ENCODE assay signal across 2 cellular contexts in the genomic region with DNA sequence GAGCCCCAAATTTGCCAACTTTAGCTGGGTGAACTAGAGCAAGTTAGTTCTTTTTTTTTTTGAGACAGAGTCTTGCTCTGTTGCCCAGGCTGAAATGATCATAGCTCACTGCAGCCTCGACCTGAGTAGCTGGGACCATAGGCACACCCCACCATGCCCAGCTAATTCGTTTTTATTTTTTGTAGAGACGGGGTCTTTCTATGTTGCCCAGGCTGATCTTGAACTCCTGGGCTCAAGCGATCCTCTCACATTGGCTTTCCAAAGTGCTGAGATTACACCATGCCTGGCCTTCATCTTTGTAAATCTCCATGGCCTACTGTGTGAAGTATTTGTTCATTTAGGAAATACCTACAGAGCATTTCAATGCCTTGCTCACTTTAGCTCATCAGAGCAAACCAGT.
TF ChIP-seq lines count a peak whose summit lies in the region.

No MANE protein-coding gene starts in this region.

TF ChIP-seq in A549, 52 proteins besides CTCF, POLR2A, EP300 and RAD21:
- TF ChIP-seq ZC3H11A (IDR thresholded peaks at IDR 0.05): no peak
- no peak for TF ChIP-seq HOXB5 (CRISPR knock-in tag; IDR thresholded peaks at IDR 0.05)
- no peak for TF ChIP-seq RARB (CRISPR knock-in tag; IDR thresholded peaks at IDR 0.05)
- TF ChIP-seq RCOR1 (IDR thresholded peaks at IDR 0.05; ENCODE audit: low read depth, low read length): no peak
- no peak for TF ChIP-seq PHF8 (IDR thresholded peaks at IDR 0.05; ENCODE audit: borderline replicate concordance, low read depth)
- no peak for TF ChIP-seq NPAS2 (CRISPR knock-in tag; IDR thresholded peaks at IDR 0.05; ENCODE audit: borderline replicate concordance)
- no peak for TF ChIP-seq SREBF2 (IDR thresholded peaks at IDR 0.05)
- TF ChIP-seq, protein P1, sequence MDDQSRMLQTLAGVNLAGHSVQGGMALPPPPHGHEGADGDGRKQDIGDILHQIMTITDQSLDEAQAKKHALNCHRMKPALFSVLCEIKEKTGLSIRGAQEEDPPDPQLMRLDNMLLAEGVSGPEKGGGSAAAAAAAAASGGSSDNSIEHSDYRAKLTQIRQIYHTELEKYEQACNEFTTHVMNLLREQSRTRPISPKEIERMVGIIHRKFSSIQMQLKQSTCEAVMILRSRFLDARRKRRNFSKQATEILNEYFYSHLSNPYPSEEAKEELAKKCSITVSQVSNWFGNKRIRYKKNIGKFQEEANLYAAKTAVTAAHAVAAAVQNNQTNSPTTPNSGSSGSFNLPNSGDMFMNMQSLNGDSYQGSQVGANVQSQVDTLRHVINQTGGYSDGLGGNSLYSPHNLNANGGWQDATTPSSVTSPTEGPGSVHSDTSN (IDR thresholded peaks at IDR 0.05): no peak
- TF ChIP-seq, protein P2, sequence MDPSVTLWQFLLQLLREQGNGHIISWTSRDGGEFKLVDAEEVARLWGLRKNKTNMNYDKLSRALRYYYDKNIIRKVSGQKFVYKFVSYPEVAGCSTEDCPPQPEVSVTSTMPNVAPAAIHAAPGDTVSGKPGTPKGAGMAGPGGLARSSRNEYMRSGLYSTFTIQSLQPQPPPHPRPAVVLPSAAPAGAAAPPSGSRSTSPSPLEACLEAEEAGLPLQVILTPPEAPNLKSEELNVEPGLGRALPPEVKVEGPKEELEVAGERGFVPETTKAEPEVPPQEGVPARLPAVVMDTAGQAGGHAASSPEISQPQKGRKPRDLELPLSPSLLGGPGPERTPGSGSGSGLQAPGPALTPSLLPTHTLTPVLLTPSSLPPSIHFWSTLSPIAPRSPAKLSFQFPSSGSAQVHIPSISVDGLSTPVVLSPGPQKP (IDR thresholded peaks at IDR 0.05; ENCODE audit: low read depth, low read length): no peak
- TF ChIP-seq, protein P3, sequence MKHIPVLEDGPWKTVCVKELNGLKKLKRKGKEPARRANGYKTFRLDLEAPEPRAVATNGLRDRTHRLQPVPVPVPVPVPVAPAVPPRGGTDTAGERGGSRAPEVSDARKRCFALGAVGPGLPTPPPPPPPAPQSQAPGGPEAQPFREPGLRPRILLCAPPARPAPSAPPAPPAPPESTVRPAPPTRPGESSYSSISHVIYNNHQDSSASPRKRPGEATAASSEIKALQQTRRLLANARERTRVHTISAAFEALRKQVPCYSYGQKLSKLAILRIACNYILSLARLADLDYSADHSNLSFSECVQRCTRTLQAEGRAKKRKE (CRISPR knock-in tag; IDR thresholded peaks at IDR 0.05; ENCODE audit: low read depth): no peak
- no peak for TF ChIP-seq TFCP2L1 (CRISPR knock-in tag; IDR thresholded peaks at IDR 0.05)
- TF ChIP-seq SMC3 (IDR thresholded peaks at IDR 0.05): no peak
- no peak for TF ChIP-seq TP53 (CRISPR knock-in tag; IDR thresholded peaks at IDR 0.05)
- no peak for TF ChIP-seq KDM1A (IDR thresholded peaks at IDR 0.05; ENCODE audit: low read depth)
- TF ChIP-seq, protein P4, sequence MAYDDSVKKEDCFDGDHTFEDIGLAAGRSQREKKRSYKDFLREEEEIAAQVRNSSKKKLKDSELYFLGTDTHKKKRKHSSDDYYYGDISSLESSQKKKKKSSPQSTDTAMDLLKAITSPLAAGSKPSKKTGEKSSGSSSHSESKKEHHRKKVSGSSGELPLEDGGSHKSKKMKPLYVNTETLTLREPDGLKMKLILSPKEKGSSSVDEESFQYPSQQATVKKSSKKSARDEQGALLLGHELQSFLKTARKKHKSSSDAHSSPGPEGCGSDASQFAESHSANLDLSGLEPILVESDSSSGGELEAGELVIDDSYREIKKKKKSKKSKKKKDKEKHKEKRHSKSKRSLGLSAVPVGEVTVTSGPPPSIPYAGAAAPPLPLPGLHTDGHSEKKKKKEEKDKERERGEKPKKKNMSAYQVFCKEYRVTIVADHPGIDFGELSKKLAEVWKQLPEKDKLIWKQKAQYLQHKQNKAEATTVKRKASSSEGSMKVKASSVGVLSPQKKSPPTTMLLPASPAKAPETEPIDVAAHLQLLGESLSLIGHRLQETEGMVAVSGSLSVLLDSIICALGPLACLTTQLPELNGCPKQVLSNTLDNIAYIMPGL (CRISPR knock-in tag; IDR thresholded peaks at IDR 0.05; ENCODE audit: borderline replicate concordance): no peak
- no peak for TF ChIP-seq EHF (CRISPR knock-in tag; IDR thresholded peaks at IDR 0.05)
- no peak for TF ChIP-seq JUN (IDR thresholded peaks at IDR 0.05)

TF ChIP-seq in HCT116, 20 proteins besides CTCF, POLR2A, EP300 and RAD21:
- TF ChIP-seq FOSL1 (IDR thresholded peaks at IDR 0.05; ENCODE audit: low read depth) (no peak), SIN3A (IDR thresholded peaks at IDR 0.05; ENCODE audit: low read depth) (no peak), ELF1 (IDR thresholded peaks at IDR 0.05; ENCODE audit: borderline replicate concordance, low read depth) (no peak), TCF7L2 (IDR thresholded peaks at IDR 0.05; ENCODE audit: borderline replicate concordance, extremely low read depth, insufficient read depth, insufficient read length) (no peak), SP1 (IDR thresholded peaks at IDR 0.05; ENCODE audit: low read depth) (no peak), EZH2phosphoT487 (IDR thresholded peaks at IDR 0.05; ENCODE audit: borderline replicate concordance) (no peak), POLR2AphosphoS5 (IDR thresholded peaks at IDR 0.05; ENCODE audit: low read depth, low read length) (no peak), JUND (IDR thresholded peaks at IDR 0.05) (no peak), EZH2 (IDR thresholded peaks at IDR 0.05) (no peak), ZFX (IDR thresholded peaks at IDR 0.05) (no peak), SRF (IDR thresholded peaks at IDR 0.05; ENCODE audit: low read depth) (no peak), CBX3 (IDR thresholded peaks at IDR 0.05; ENCODE audit: low read depth) (no peak)
- TF ChIP-seq, protein P5, sequence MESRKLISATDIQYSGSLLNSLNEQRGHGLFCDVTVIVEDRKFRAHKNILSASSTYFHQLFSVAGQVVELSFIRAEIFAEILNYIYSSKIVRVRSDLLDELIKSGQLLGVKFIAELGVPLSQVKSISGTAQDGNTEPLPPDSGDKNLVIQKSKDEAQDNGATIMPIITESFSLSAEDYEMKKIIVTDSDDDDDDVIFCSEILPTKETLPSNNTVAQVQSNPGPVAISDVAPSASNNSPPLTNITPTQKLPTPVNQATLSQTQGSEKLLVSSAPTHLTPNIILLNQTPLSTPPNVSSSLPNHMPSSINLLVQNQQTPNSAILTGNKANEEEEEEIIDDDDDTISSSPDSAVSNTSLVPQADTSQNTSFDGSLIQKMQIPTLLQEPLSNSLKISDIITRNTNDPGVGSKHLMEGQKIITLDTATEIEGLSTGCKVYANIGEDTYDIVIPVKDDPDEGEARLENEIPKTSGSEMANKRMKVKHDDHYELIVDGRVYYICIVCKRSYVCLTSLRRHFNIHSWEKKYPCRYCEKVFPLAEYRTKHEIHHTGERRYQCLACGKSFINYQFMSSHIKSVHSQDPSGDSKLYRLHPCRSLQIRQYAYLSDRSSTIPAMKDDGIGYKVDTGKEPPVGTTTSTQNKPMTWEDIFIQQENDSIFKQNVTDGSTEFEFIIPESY (IDR thresholded peaks at IDR 0.05; ENCODE audit: extremely low read depth, insufficient replicate concordance, low read length): no peak
- TF ChIP-seq, protein P6, sequence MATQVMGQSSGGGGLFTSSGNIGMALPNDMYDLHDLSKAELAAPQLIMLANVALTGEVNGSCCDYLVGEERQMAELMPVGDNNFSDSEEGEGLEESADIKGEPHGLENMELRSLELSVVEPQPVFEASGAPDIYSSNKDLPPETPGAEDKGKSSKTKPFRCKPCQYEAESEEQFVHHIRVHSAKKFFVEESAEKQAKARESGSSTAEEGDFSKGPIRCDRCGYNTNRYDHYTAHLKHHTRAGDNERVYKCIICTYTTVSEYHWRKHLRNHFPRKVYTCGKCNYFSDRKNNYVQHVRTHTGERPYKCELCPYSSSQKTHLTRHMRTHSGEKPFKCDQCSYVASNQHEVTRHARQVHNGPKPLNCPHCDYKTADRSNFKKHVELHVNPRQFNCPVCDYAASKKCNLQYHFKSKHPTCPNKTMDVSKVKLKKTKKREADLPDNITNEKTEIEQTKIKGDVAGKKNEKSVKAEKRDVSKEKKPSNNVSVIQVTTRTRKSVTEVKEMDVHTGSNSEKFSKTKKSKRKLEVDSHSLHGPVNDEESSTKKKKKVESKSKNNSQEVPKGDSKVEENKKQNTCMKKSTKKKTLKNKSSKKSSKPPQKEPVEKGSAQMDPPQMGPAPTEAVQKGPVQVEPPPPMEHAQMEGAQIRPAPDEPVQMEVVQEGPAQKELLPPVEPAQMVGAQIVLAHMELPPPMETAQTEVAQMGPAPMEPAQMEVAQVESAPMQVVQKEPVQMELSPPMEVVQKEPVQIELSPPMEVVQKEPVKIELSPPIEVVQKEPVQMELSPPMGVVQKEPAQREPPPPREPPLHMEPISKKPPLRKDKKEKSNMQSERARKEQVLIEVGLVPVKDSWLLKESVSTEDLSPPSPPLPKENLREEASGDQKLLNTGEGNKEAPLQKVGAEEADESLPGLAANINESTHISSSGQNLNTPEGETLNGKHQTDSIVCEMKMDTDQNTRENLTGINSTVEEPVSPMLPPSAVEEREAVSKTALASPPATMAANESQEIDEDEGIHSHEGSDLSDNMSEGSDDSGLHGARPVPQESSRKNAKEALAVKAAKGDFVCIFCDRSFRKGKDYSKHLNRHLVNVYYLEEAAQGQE (IDR thresholded peaks at IDR 0.05; ENCODE audit: low read depth): no peak
- TF ChIP-seq, protein P7, sequence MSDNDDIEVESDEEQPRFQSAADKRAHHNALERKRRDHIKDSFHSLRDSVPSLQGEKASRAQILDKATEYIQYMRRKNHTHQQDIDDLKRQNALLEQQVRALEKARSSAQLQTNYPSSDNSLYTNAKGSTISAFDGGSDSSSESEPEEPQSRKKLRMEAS (IDR thresholded peaks at IDR 0.05): no peak
